In genomic region chr7:100367251-100367620, GRCh38 we compare ENCODE assay signal across 18 cellular contexts. TPM values are rescaled to one million over a fixed set of nuclear protein-coding genes. Genes with fewer than 3 reads are reported as not detected.
DNase-seq lines count a peak whose midpoint lies in the region; ATAC-seq and TF ChIP-seq lines count a peak whose summit lies in the region.
"Had no signal": no experiment of that assay in that cellular context is flagged by ENCODE, and none has a peak within 500 bp of the region (broad histone marks: within the 10 kb centered on the region; RNA-seq: fewer than 3 reads in every experiment).

No MANE protein-coding gene starts in this region.

- H3K4me1 ChIP-seq in testis = peaks cover 7% of the 10 kb centered on the region

- no peak overlapping the region for H3K27ac ChIP-seq in testis

- no peak for TF ChIP-seq POLR2A in testis (IDR thresholded peaks at IDR 0.05)

- no peaks in the 10 kb centered on the region for H3K36me3 ChIP-seq in testis (ENCODE audit: low read depth, missing control alignments)

- CTCF ChIA-PET in Calu3 (lab: Charles Lee) = no interaction called here

- no peaks in the 10 kb centered on the region for H3K9me3 ChIP-seq in testis
- H3K9me3 ChIP-seq: heart left ventricle had no signal

- no peaks in the 10 kb centered on the region for H3K4me1 Mint-ChIP-seq in Calu3 (ENCODE audit: low read depth, unreplicated experiment)
- peaks cover 40% of the 10 kb centered on the region for H3K4me1 Mint-ChIP-seq in central memory CD8-positive, alpha-beta T cell
- peaks cover 19% of the 10 kb centered on the region for H3K4me1 Mint-ChIP-seq in nephron progenitor cell

- H3K27me3 Mint-ChIP-seq in Calu3 (ENCODE audit: unreplicated experiment) (no peaks in the 10 kb centered on the region), nephron progenitor cell (ENCODE audit: low read depth, poor library complexity) (no peaks in the 10 kb centered on the region)
- H3K27me3 Mint-ChIP-seq in central memory CD8-positive, alpha-beta T cell = no peaks in the 10 kb centered on the region
- H3K27me3 Mint-ChIP-seq: CD4-positive, CD25-positive, alpha-beta regulatory T cell had no signal

- TF ChIP-seq CTCF in Calu3 (IDR thresholded peaks at IDR 0.05; ENCODE audit: unreplicated experiment) (no peak), nephron progenitor cell (IDR thresholded peaks at IDR 0.05) (no peak), testis (IDR thresholded peaks at IDR 0.05) (no peak)

- H3K9me3 Mint-ChIP-seq in Calu3 (ENCODE audit: low read depth, unreplicated experiment) (no peaks in the 10 kb centered on the region), nephron progenitor cell (no peaks in the 10 kb centered on the region)
- H3K9me3 Mint-ChIP-seq in central memory CD8-positive, alpha-beta T cell = no peaks in the 10 kb centered on the region
- H3K9me3 Mint-ChIP-seq: T-helper 1 cell treated with Interleukin-12 subunit alpha and Interleukin-12 subunit beta and Interleukin-4 antibody, amounts not matched to agents 30 μg/mL and 1 μg/mL, for 36 hours had no signal

- no peak overlapping the region for H3K4me3 ChIP-seq in testis
- H3K4me3 ChIP-seq: heart left ventricle had no signal

- H3K27ac Mint-ChIP-seq in Calu3 (ENCODE audit: unreplicated experiment) = peak overlapping the region; percentile 82
- peak overlapping the region; percentile 95 for H3K27ac Mint-ChIP-seq in central memory CD8-positive, alpha-beta T cell (ENCODE audit: low read depth)
- peak overlapping the region; percentile 12 for H3K27ac Mint-ChIP-seq in nephron progenitor cell

- no peaks in the 10 kb centered on the region for H3K27me3 ChIP-seq in testis
- H3K27me3 ChIP-seq: heart left ventricle had no signal

- DNase-seq in Calu3 (no peak), nephron progenitor cell (no peak), testis (no peak)
- DNase-seq in central memory CD8-positive, alpha-beta T cell (ENCODE audit: low spot score in 2 of 2) = no peak
- no peak for DNase-seq in effector CD4-positive, alpha-beta T cell
- DNase-seq: CD4-positive, CD25-positive, alpha-beta regulatory T cell; central memory CD4-positive, alpha-beta T cell; NCI-H1417; NCI-H446 treated with DMSO at 0.1 percent for 48 hours; PC-3; stimulated activated CD4-positive, alpha-beta T cell treated with anti-CD3 and anti-CD28 coated beads, Interleukin-1b, Interleukin-23, amount 100 ng/mL, for 48 hours had no signal

- intact Hi-C loops in Calu3 (cut with micrococcal nuclease; ENCODE audit: unreplicated experiment) (no loop called here), testis (cut with DNase I; ENCODE audit: low total_unique reads) (no loop called here)

- ATAC-seq in central memory CD8-positive, alpha-beta T cell (replicated peaks; ENCODE audit: extremely low read depth, poor library complexity, severe bottlenecking) = no peak
- no peak for ATAC-seq in GM21576 (IDR thresholded peaks at IDR 0.05; ENCODE audit: unreplicated experiment)
- no peak for ATAC-seq in HG02642 (IDR thresholded peaks at IDR 0.05; ENCODE audit: poor library complexity, unreplicated experiment)
- ATAC-seq: heart left ventricle, PC-3 had no signal

- H3K4me3 Mint-ChIP-seq in Calu3 (ENCODE audit: low read depth, unreplicated experiment) (no peak overlapping the region), nephron progenitor cell (no peak overlapping the region)
- no peak overlapping the region for H3K4me3 Mint-ChIP-seq in central memory CD8-positive, alpha-beta T cell
- H3K4me3 Mint-ChIP-seq: CD4-positive, CD25-positive, alpha-beta regulatory T cell; T-helper 1 cell treated with Interleukin-12 subunit alpha and Interleukin-12 subunit beta and Interleukin-4 antibody, amounts not matched to agents 30 μg/mL and 1 μg/mL, for 36 hours had no signal

- H3K36me3 Mint-ChIP-seq in Calu3 (ENCODE audit: insufficient read depth, unreplicated experiment) (peaks cover 48% of the 10 kb centered on the region), nephron progenitor cell (ENCODE audit: low read depth) (peaks cover 42% of the 10 kb centered on the region)
- peaks cover 32% of the 10 kb centered on the region for H3K36me3 Mint-ChIP-seq in central memory CD8-positive, alpha-beta T cell (ENCODE audit: insufficient read depth)

- 97% methylated on average over 4 to 8 of the region's 8 CpGs for WGBS in testis, 2 donors

- BruUV-seq in Calu3 (replicated peaks; lab: Mats Ljungman, UMichigan) = no TSS peak

TF ChIP-seq in PFSK-1, 5 proteins besides CTCF, POLR2A, EP300 and RAD21:
- TF ChIP-seq TAF1 (IDR thresholded peaks at IDR 0.05; ENCODE audit: borderline replicate concordance, insufficient read depth, low read length) = no peak
- TF ChIP-seq POLR2AphosphoS5 (IDR thresholded peaks at IDR 0.05; ENCODE audit: low read depth, low read length) = peak; percentile 61
- TF ChIP-seq REST (IDR thresholded peaks at IDR 0.05; ENCODE audit: insufficient read depth in 1 of 2, low read depth in 2 of 2, low read length in 2 of 2) = no peak
- TF ChIP-seq SIN3A (IDR thresholded peaks at IDR 0.05; ENCODE audit: borderline replicate concordance, insufficient read depth, low read length) = no peak
- no peak for TF ChIP-seq FOXP2 (optimal IDR thresholded peaks at IDR 0.05; ENCODE audit: borderline replicate concordance, extremely low read depth, extremely low read length, insufficient read depth)

RNA-seq across cellular contexts. Expression of gene PILRA, which starts 6.1 kb away (rescaled TPM):
- total RNA-seq in Calu3 (2022) = 3.1 and 3.3 TPM in 2 replicates
- 1.6 TPM for polyA plus RNA-seq in PFSK-1 (2012; ENCODE audit: insufficient read length, low read depth)
- total RNA-seq in testis = 10 to 100 TPM; 12.0 to 18.0 TPM
- 16.3 TPM for polyA plus RNA-seq in testis (ENCODE audit: insufficient read depth, low read depth, low replicate concordance)

RNA-seq across cellular contexts. Expression of gene PILRB, which starts 9.3 kb away (rescaled TPM):
- total RNA-seq in Calu3 (2022) = 40.0 and 40.4 TPM in 2 replicates
- 30.5 TPM for polyA plus RNA-seq in PFSK-1 (2012; ENCODE audit: insufficient read length, low read depth)
- 100 to 1,000 TPM; 155 to 258 TPM for total RNA-seq in testis
- polyA plus RNA-seq in testis (ENCODE audit: insufficient read depth, low read depth, low replicate concordance) = 126 TPM

RNA-seq across cellular contexts. Expression of gene SPDYE3, which starts 59.7 kb away (rescaled TPM):
- total RNA-seq in Calu3 (2022) = not detected in 2 replicates
- 2.0 TPM for polyA plus RNA-seq in PFSK-1 (2012; ENCODE audit: insufficient read length, low read depth)
- total RNA-seq in testis = 1 to 10 TPM; 2.8 to 5.7 TPM
- polyA plus RNA-seq in testis (ENCODE audit: insufficient read depth, low read depth, low replicate concordance) = 3.9 TPM
- total RNA-seq: CD4-positive, CD25-positive, alpha-beta regulatory T cell; esophagus mucosa; heart left ventricle; myocyte; PC-3 had no signal

Comparison
In these comparisons a context has a peak if more than half of its experiments do, and no peak if none do; other contexts are left out.
1. H3K27ac Mint-ChIP-seq: peak in every context shown above with its lines; median percentile 95 in central memory CD8-positive, alpha-beta T cell; 82 in Calu3; 12 in nephron progenitor cell.